ENCODE assay signal across 35 cellular contexts in genomic region chr14:28695109-28695508, GRCh38.
"Had no signal": no experiment of that assay in that cellular context is flagged by ENCODE, and none has a peak within 500 bp of the region (broad histone marks: within the 10 kb centered on the region; RNA-seq: fewer than 3 reads in every experiment).

No MANE protein-coding gene starts in this region.

- DNase-seq: Karpas-422, Kasumi-1, MG63, MM.1S, MV-4-11, NCI-H1048, NCI-H1092, NCI-H1092 treated with DMSO at 0.1 percent for 48 hours, NCI-H1105, NCI-H1417, NCI-H1417 treated with DMSO at 0.1 percent for 48 hours, NCI-H1436, NCI-H1436 treated with DMSO at 0.1 percent for 48 hours, NCI-H146, NCI-H1694, NCI-H1694 treated with DMSO at 0.1 percent for 48 hours, NCI-H187, NCI-H187 treated with DMSO at 0.1 percent for 48 hours, NCI-H1930, NCI-H2029, NCI-H2029 treated with DMSO at 0.1 percent for 48 hours, NCI-H2081, NCI-H2081 treated with DMSO at 0.1 percent for 48 hours, NCI-H2107, NCI-H2171, NCI-H2171 treated with DMSO at 0.1 percent for 48 hours, NCI-H2227 treated with DMSO at 0.1 percent for 48 hours, NCI-H226, NCI-H345, NCI-H446, NCI-H446 treated with DMSO at 0.1 percent for 48 hours, NCI-H510A, NCI-H510A treated with DMSO at 0.1 percent for 48 hours, NCI-H524, NCI-H524 treated with DMSO at 0.1 percent for 48 hours had no signal

- H3K36me3 ChIP-seq: MG63 had no signal

- H3K9me3 ChIP-seq: MG63 had no signal

- H3K27me3 ChIP-seq: MG63 had no signal

- H3K4me3 ChIP-seq: MG63 had no signal
